ENCODE assay signal across 11 cellular contexts in the genomic region with DNA sequence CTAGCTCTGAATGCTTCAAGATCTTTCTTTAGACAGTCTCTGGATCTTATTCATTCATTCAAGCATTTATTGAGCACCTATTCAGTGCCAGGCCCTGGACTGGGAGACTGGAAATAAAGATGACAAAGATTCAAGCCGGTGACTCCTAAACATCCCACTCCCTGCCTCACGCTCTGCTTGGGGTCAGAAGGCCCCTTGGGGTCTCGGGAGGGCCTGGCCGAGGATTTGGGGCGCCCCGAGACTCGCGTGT. TPM values are rescaled to one million over a fixed set of nuclear protein-coding genes. Genes with fewer than 3 reads are reported as not detected.
A peak's percentile ranks its signal among the peaks of the same experiment; 100 is the strongest.
DNase-seq lines count a peak whose midpoint lies in the region; ATAC-seq and TF ChIP-seq lines count a peak whose summit lies in the region.
"Had no signal": no experiment of that assay in that cellular context is flagged by ENCODE, and none has a peak within 500 bp of the region (broad histone marks: within the 10 kb centered on the region; RNA-seq: fewer than 3 reads in every experiment).

No MANE protein-coding gene starts in this region.

- CTCF ChIA-PET in activated B cell treated with CpG ODN at 0.5 μM for 24 hours (lab: Charles Lee), result interaction anchor here (1.2 to 1.3 kb wide), 2 partner anchors 37 to 42 kb away, joined by 4 to 6 read pairs; no protein-coding TSS in a partner anchor

- H3K36me3 Mint-ChIP-seq in T-helper 2 cell treated with Interferon-gamma antibody and Interleukin-4, amounts not matched to agents 5 μg/mL and 100 μg/mL, for 36 hours (ENCODE audit: low read depth), result no peaks in the 10 kb centered on the region
- peaks cover 5% of the 10 kb centered on the region for H3K36me3 Mint-ChIP-seq in activated B cell treated with CpG ODN at 0.5 μM for 24 hours (ENCODE audit: low read depth)

- peaks cover 0 to 10% (median 0%) of the 10 kb centered on the region in 6 donors for H3K36me3 ChIP-seq in spleen

- POLR2A ChIA-PET in activated B cell treated with CpG ODN at 0.5 μM for 24 hours (lab: Charles Lee), result interaction anchor here (0.6 to 14.4 kb wide), 3 partner anchors 9 to 344 kb away, joined by 3 to 160 read pairs (median 8); no protein-coding TSS in a partner anchor

- no peak overlapping the region for H3K27ac Mint-ChIP-seq in T-helper 2 cell treated with Interferon-gamma antibody and Interleukin-4, amounts not matched to agents 5 μg/mL and 100 μg/mL, for 36 hours
- peak overlapping the region; percentile 78 for H3K27ac Mint-ChIP-seq in activated B cell treated with CpG ODN at 0.5 μM for 24 hours
- H3K27ac Mint-ChIP-seq: activated T-helper 2 cell treated with anti-CD3 and anti-CD28 coated beads, Interferon-gamma antibody, Interleukin-2, Interleukin-4, amounts not matched to agents 10 μg/mL and 5 μg/mL and 100 μg/mL, durations not matched to agents 14 hours and 24 hours and 36 hours had no signal

- no peak for TF ChIP-seq POLR2A in spleen (IDR thresholded peaks at IDR 0.05)

- H3K4me1 Mint-ChIP-seq in T-helper 2 cell treated with Interferon-gamma antibody and Interleukin-4, amounts not matched to agents 5 μg/mL and 100 μg/mL, for 36 hours (ENCODE audit: low read depth), result no peaks in the 10 kb centered on the region
- H3K4me1 Mint-ChIP-seq in activated B cell treated with CpG ODN at 0.5 μM for 24 hours, result peaks cover 52% of the 10 kb centered on the region

- no peak for TF ChIP-seq CTCF in activated B cell treated with CpG ODN at 0.5 μM for 24 hours (IDR thresholded peaks at IDR 0.05)
- no peak for TF ChIP-seq CTCF in spleen (IDR thresholded peaks at IDR 0.05 in 8 of 11, conservative IDR thresholded peaks at IDR 0.05 in 3 of 11)

- peaks cover 3% of the 10 kb centered on the region for H3K9me3 ChIP-seq in iPS-18c (ENCODE audit: control insufficient read depth, insufficient read depth, low read length)
- no peaks in the 10 kb centered on the region for H3K9me3 ChIP-seq in spleen

- H3K4me3 ChIP-seq in iPS-18c (ENCODE audit: insufficient read depth, low read depth, low read length) (peak overlapping the region; percentile 65; the same call in 1 of the 2 replicates), spleen (peak overlapping the region; percentile 66 to 91 (median 74))

- H3K4me1 ChIP-seq in spleen, result peaks cover 20 to 99% (median 78%) of the 10 kb centered on the region in 6 donors

- intact Hi-C loops in activated B cell treated with CpG ODN at 0.5 μM for 24 hours (cut with micrococcal nuclease), result no loop called here
- intact Hi-C loops in spleen (cut with DNase I; ENCODE audit: low total_unique reads), result no loop called here

- H3K27ac ChIP-seq in spleen, result peak overlapping the region; percentile 74 to 88 (median 82)

- H3K27me3 Mint-ChIP-seq in T-helper 2 cell treated with Interferon-gamma antibody and Interleukin-4, amounts not matched to agents 5 μg/mL and 100 μg/mL, for 36 hours (ENCODE audit: low read depth), result peaks cover 19% of the 10 kb centered on the region
- no peaks in the 10 kb centered on the region for H3K27me3 Mint-ChIP-seq in activated B cell treated with CpG ODN at 0.5 μM for 24 hours

- no peak for ATAC-seq in activated B cell treated with CpG ODN at 0.5 μM for 24 hours (ENCODE audit: low read depth)

- H3K4me3 Mint-ChIP-seq in T-helper 2 cell treated with Interferon-gamma antibody and Interleukin-4, amounts not matched to agents 5 μg/mL and 100 μg/mL, for 36 hours, result peak overlapping the region; percentile 1
- H3K4me3 Mint-ChIP-seq in activated B cell treated with CpG ODN at 0.5 μM for 24 hours, result peak overlapping the region; percentile 81

- H3K27me3 ChIP-seq in spleen (replicated peaks in 1 of 7), result peaks cover 0 to 29% (median 7%) of the 10 kb centered on the region in 7 donors

- 9 to 15% (median 10%) methylated on average over 2 to 8 of the region's 8 CpGs for WGBS in spleen, 5 donors

- H3K9me3 Mint-ChIP-seq in T-helper 2 cell treated with Interferon-gamma antibody and Interleukin-4, amounts not matched to agents 5 μg/mL and 100 μg/mL, for 36 hours, result no peaks in the 10 kb centered on the region
- H3K9me3 Mint-ChIP-seq in activated B cell treated with CpG ODN at 0.5 μM for 24 hours, result no peaks in the 10 kb centered on the region
- H3K9me3 Mint-ChIP-seq: activated T-helper 2 cell treated with anti-CD3 and anti-CD28 coated beads, Interferon-gamma antibody, Interleukin-2, Interleukin-4, amounts not matched to agents 10 μg/mL and 5 μg/mL and 100 μg/mL, durations not matched to agents 14 hours and 24 hours and 36 hours had no signal

- DNase-seq in T-helper 2 cell treated with Interferon-gamma antibody and Interleukin-4, amounts not matched to agents 5 μg/mL and 100 μg/mL, for 36 hours (ENCODE audit: low spot score), result no peak
- DNase-seq in T-helper 2 cell (no peak), activated B cell treated with CpG ODN at 0.5 μM for 24 hours (no peak), spleen (no peak), kidney tubule cell (ENCODE audit: low spot score) (no peak)
- no peak for DNase-seq in activated CD4-positive, CD25-positive, alpha-beta regulatory T cell (lab: John Stamatoyannopoulos, UW)
- DNase-seq in activated CD8-positive, alpha-beta memory T cell treated with anti-CD3 and anti-CD28 coated beads for 24 hours, result no peak
- DNase-seq: 8988T had no signal

RNA-seq across cellular contexts. Expression of gene DTX1, which starts 0.2 kb away (rescaled TPM):
- total RNA-seq in activated B cell treated with CpG ODN at 0.5 μM for 24 hours, result 75.3 and 79.4 TPM in 2 replicates
- total RNA-seq in spleen, result 100 to 1,000 TPM in 2 of 7 donors, 10 to 100 TPM in 5; 54.6 to 141 (median 76.1) TPM
- 100 to 1,000 TPM in 1 of 3 donors, 10 to 100 TPM in 2; 53.4 to 102 (median 96.7) TPM for polyA plus RNA-seq in spleen
- total RNA-seq: M059J had no signal
